8 cellular contexts compared by ENCODE assay signal in genomic region chr5:154190652-154191304, GRCh38. TPM values are rescaled to one million over a fixed set of nuclear protein-coding genes. Genes with fewer than 3 reads are reported as not detected.
DNase-seq lines count a peak whose midpoint lies in the region; ATAC-seq and TF ChIP-seq lines count a peak whose summit lies in the region.

Gene GALNT10, plus strand, starts transcription at chr5:154190733. Its CDS starts 134 bp downstream, at chr5:154190867.

- H3K4me2 ChIP-seq in PC-3 (ENCODE audit: low read length), result peak within 1 kb of the TSS; percentile 97

- H3F3A ChIP-seq in PC-3 (ENCODE audit: low read length, unreplicated experiment), result no peaks in the 10 kb centered on the region

- no TSS peak for BruUV-seq in Caco-2 (replicated peaks; lab: Mats Ljungman, UMichigan)
- BruUV-seq in PC-3 (replicated peaks; lab: Mats Ljungman, UMichigan), result no TSS peak

- H2AFZ ChIP-seq in PC-3 (ENCODE audit: low read length), result peak within 1 kb of the TSS; percentile 92

- peak within 1 kb of the TSS; percentile 70 for H3K9ac ChIP-seq in PC-3 (ENCODE audit: low read length)

- CTCF ChIA-PET in Caco-2 (lab: Charles Lee) (interaction anchor here (0.7 to 3.9 kb wide), 6 partner anchors 96 to 425 kb away, joined by 4 to 27 read pairs (median 6); partner anchors contain the start of genes FAM114A2 and MFAP3), PC-3 (lab: Charles Lee) (interaction anchor here (0.7 kb wide), 1 partner anchor 61 kb away, joined by 3 read pairs; no protein-coding TSS in a partner anchor)

- intact Hi-C loops in Caco-2 (cut with micrococcal nuclease; ENCODE audit: unreplicated experiment) (loop anchor here (2.0 kb wide), 1 partner anchor 96 kb away; no protein-coding TSS in a partner anchor), PC-3 (cut with micrococcal nuclease) (loop anchor here (5.0 kb wide), 1 partner anchor 97 kb away; no protein-coding TSS in a partner anchor), Right ventricle myocardium superior (cut with DNase I) (no loop called here)

- H3K27me3 Mint-ChIP-seq in Caco-2 (ENCODE audit: insufficient read depth, unreplicated experiment), result peaks cover 10% of the 10 kb centered on the region
- peaks cover 6% of the 10 kb centered on the region for H3K27me3 Mint-ChIP-seq in activated naive CD8-positive, alpha-beta T cell treated with anti-CD3 and anti-CD28 coated beads for 36 hours

- peak within 1 kb of the TSS; percentile 92 for H3K4me3 Mint-ChIP-seq in Caco-2 (ENCODE audit: unreplicated experiment)
- H3K4me3 Mint-ChIP-seq in activated naive CD8-positive, alpha-beta T cell treated with anti-CD3 and anti-CD28 coated beads for 36 hours, result peak within 1 kb of the TSS; percentile 92

- no peaks in the 10 kb centered on the region; the same call in 1 of the 2 replicates for H3K27me3 ChIP-seq in Caco-2 (replicated peaks; ENCODE audit: control insufficient read depth, insufficient read depth, low read length)
- H3K27me3 ChIP-seq in PC-3 (ENCODE audit: low read length), result no peaks in the 10 kb centered on the region

- H3K36me3 ChIP-seq in Caco-2 (ENCODE audit: control insufficient read depth, insufficient read depth, low read length) (no peaks in the 10 kb centered on the region), PC-3 (ENCODE audit: low read depth, low read length) (peaks cover 7% of the 10 kb centered on the region; the same call in 1 of the 2 replicates)

- no peak for TF ChIP-seq CTCF in Caco-2 (IDR thresholded peaks at IDR 0.05; ENCODE audit: insufficient read depth in 1 of 2, low read depth in 1 of 2, low read length in 1 of 2, severe bottlenecking in 1 of 2, unreplicated experiment in 1 of 2)
- no peak for TF ChIP-seq CTCF in PC-3 (conservative IDR thresholded peaks at IDR 0.05; ENCODE audit: low read depth, low read length)
- no peak for TF ChIP-seq CTCF in omental fat pad (IDR thresholded peaks at IDR 0.05)

- peaks cover 25% of the 10 kb centered on the region for H3K4me1 Mint-ChIP-seq in Caco-2 (ENCODE audit: low read depth, unreplicated experiment)
- H3K4me1 Mint-ChIP-seq in activated naive CD8-positive, alpha-beta T cell treated with anti-CD3 and anti-CD28 coated beads for 36 hours, result peaks cover 24% of the 10 kb centered on the region

- peak within 1 kb of the TSS; percentile 85 for H3K27ac Mint-ChIP-seq in Caco-2 (ENCODE audit: unreplicated experiment)
- H3K27ac Mint-ChIP-seq in activated naive CD8-positive, alpha-beta T cell treated with anti-CD3 and anti-CD28 coated beads for 36 hours, result peak within 1 kb of the TSS; percentile 84

- H4K20me1 ChIP-seq in PC-3 (ENCODE audit: low read length), result peaks cover 7% of the 10 kb centered on the region; the same call in 1 of the 2 replicates

- POLR2A ChIA-PET in Caco-2 (lab: Charles Lee) (interaction anchor here (0.5 to 1.3 kb wide), 4 partner anchors 96 to 235 kb away, joined by 3 to 5 read pairs (median 4); partner anchors contain the start of genes FAM114A2 and MFAP3), PC-3 (lab: Charles Lee; ENCODE audit: unreplicated experiment) (interaction anchor here (0.6 to 0.8 kb wide), 2 partner anchors 178 to 244 kb away, joined by 3 read pairs; no protein-coding TSS in a partner anchor)

- H3K36me3 Mint-ChIP-seq in Caco-2 (ENCODE audit: insufficient read depth, unreplicated experiment), result no peaks in the 10 kb centered on the region
- H3K36me3 Mint-ChIP-seq in activated naive CD8-positive, alpha-beta T cell treated with anti-CD3 and anti-CD28 coated beads for 36 hours, result peaks cover 8% of the 10 kb centered on the region

- H3K4me1 ChIP-seq in Caco-2, result no peaks in the 10 kb centered on the region
- H3K4me1 ChIP-seq in PC-3 (ENCODE audit: insufficient read depth, low read length), result peaks cover 42% of the 10 kb centered on the region

- no peaks in the 10 kb centered on the region for H3K9me2 ChIP-seq in PC-3 (replicated peaks; ENCODE audit: low read length)

- H3K9me3 Mint-ChIP-seq in Caco-2 (ENCODE audit: unreplicated experiment), result no peaks in the 10 kb centered on the region
- H3K9me3 Mint-ChIP-seq in activated naive CD8-positive, alpha-beta T cell treated with anti-CD3 and anti-CD28 coated beads for 36 hours, result no peaks in the 10 kb centered on the region

- H3K79me2 ChIP-seq in PC-3 (ENCODE audit: low read length), result peaks cover 51% of the 10 kb centered on the region

- H3K27ac ChIP-seq in PC-3 (ENCODE audit: low read length), result peak within 1 kb of the TSS; percentile 44

- DNase-seq in Caco-2 (peak; percentile 54 to 77), PC-3 (peak; percentile 59), Right ventricle myocardium superior (peak; percentile 83), omental fat pad (ENCODE audit: low spot score) (no peak), pons (ENCODE audit: low spot score) (no peak)
- DNase-seq in activated naive CD8-positive, alpha-beta T cell treated with anti-CD3 and anti-CD28 coated beads for 36 hours, result peak; percentile 81

- H3K9me3 ChIP-seq in Caco-2 (no peaks in the 10 kb centered on the region), PC-3 (ENCODE audit: low read length) (no peaks in the 10 kb centered on the region)

- H3K4me3 ChIP-seq in Caco-2 (ENCODE audit: low read depth, low read length) (peak within 1 kb of the TSS; percentile 94), PC-3 (ENCODE audit: low read length) (peak within 1 kb of the TSS; percentile 92)

- peak; percentile 72 for ATAC-seq in GM19023 (IDR thresholded peaks at IDR 0.05; ENCODE audit: unreplicated experiment)
- peak; percentile 62 for ATAC-seq in HG03103 (IDR thresholded peaks at IDR 0.05; ENCODE audit: low read depth, unreplicated experiment)
- ATAC-seq in PC-3, result peak; percentile 61
- ATAC-seq in Right ventricle myocardium superior (ENCODE audit: poor library complexity), result peak; percentile 59
- ATAC-seq in omental fat pad (ENCODE audit: low FRiP score), result peak; percentile 79

RNA-seq across cellular contexts. Expression of gene GALNT10, which starts in this region (rescaled TPM):
- 23.4 and 25.6 TPM in 2 replicates for total RNA-seq in Caco-2 (2022)
- total RNA-seq in PC-3 (2014; rRNA removed), result 44.9 and 46.2 TPM in 2 replicates
- total RNA-seq in activated naive CD8-positive, alpha-beta T cell treated with anti-CD3 and anti-CD28 coated beads for 36 hours, result 10 to 100 TPM; 16.8 to 19.8 TPM
- 12.3 TPM for total RNA-seq in Right ventricle myocardium superior
- 10 to 100 TPM; 21.3 to 49.7 (median 27.2) TPM for total RNA-seq in omental fat pad

Comparison
In these comparisons a context has a peak if more than half of its experiments do, and no peak if none do; other contexts are left out.
1. DNase-seq: peak in Caco-2 (2 of 2), PC-3 (single experiment), activated naive CD8-positive, alpha-beta T cell treated with anti-CD3 and anti-CD28 coated beads for 36 hours (single experiment) and Right ventricle myocardium superior (single experiment); none in omental fat pad (single experiment) and pons (single experiment).
2. Peak in every context shown above with its lines, with median percentiles within 50 percentile points of each other: ATAC-seq.